ENCODE assay signal across 19 cellular contexts in genomic region chr1:65979645-65980044, GRCh38.
DNase-seq lines count a peak whose midpoint lies in the region; FAIRE-seq and TF ChIP-seq lines count a peak whose summit lies in the region.
"Had no signal": no experiment of that assay in that cellular context is flagged by ENCODE, and none has a peak within 500 bp of the region (broad histone marks: within the 10 kb centered on the region; RNA-seq: fewer than 3 reads in every experiment).

No MANE protein-coding gene starts in this region.

- H3K4me1 ChIP-seq in neuron (ENCODE audit: insufficient read depth, low read length) (peaks cover 23% of the 10 kb centered on the region), PC-9 (replicated peaks; ENCODE audit: insufficient read depth) (no peaks in the 10 kb centered on the region), OCI-LY7 (ENCODE audit: insufficient read depth, low read length, poor library complexity, severe bottlenecking) (no peaks in the 10 kb centered on the region)

- H4K20me1 ChIP-seq in PC-9 (ENCODE audit: insufficient read depth) (no peaks in the 10 kb centered on the region), OCI-LY7 (ENCODE audit: insufficient read depth, low read length) (no peaks in the 10 kb centered on the region)

- no peak for FAIRE-seq in D721Med (lab: Jason Lieb, UNC)
- FAIRE-seq: GM12892, GM18507 had no signal

- H2AFZ ChIP-seq in neuron (ENCODE audit: low read depth, low read length) (peak overlapping the region; percentile 17), PC-9 (no peak overlapping the region), OCI-LY7 (ENCODE audit: low read length) (no peak overlapping the region)

- BruUV-seq in PC-9 (replicated peaks; lab: Mats Ljungman, UMichigan) = no TSS peak
- BruUV-seq in OCI-LY7 (replicated peaks; lab: Mats Ljungman, UMichigan) = no TSS peak

- H3F3A ChIP-seq in PC-9 (ENCODE audit: insufficient read depth, low read depth) = no peaks in the 10 kb centered on the region

- POLR2A ChIA-PET in PC-9 (lab: Charles Lee; ENCODE audit: unreplicated experiment) = no interaction called here
- POLR2A ChIA-PET in OCI-LY7 (lab: Charles Lee) = no interaction called here

- H3K36me3 ChIP-seq in neuron (ENCODE audit: insufficient read depth, low read length) (no peaks in the 10 kb centered on the region), PC-9 (ENCODE audit: low read depth) (no peaks in the 10 kb centered on the region), OCI-LY7 (ENCODE audit: insufficient read depth, low read length) (no peaks in the 10 kb centered on the region)

- TF ChIP-seq CTCF in D721Med (IDR thresholded peaks at IDR 0.05; ENCODE audit: insufficient read depth, missing control alignments) (no peak), PC-9 (conservative IDR thresholded peaks at IDR 0.05) (no peak), OCI-LY7 (conservative IDR thresholded peaks at IDR 0.05; ENCODE audit: low read length) (no peak)

- no peaks in the 10 kb centered on the region for H3K9me2 ChIP-seq in PC-9 (ENCODE audit: insufficient read depth)
- H3K9me2 ChIP-seq in OCI-LY7 (ENCODE audit: insufficient read depth, low read length) = no peaks in the 10 kb centered on the region

- intact Hi-C loops in PC-9 (cut with micrococcal nuclease; ENCODE audit: unreplicated experiment) = no loop called here
- intact Hi-C loops in OCI-LY7 (cut with micrococcal nuclease; ENCODE audit: unreplicated experiment) = no loop called here

- H3K27ac ChIP-seq in caudate nucleus (ENCODE audit: low read depth, low read length) (peak overlapping the region; percentile 99), layer of hippocampus (ENCODE audit: low read depth, low read length) (peak overlapping the region; percentile 94), PC-9 (no peak overlapping the region), OCI-LY7 (ENCODE audit: low read depth, low read length, poor library complexity, severe bottlenecking) (no peak overlapping the region)

- no peak overlapping the region for H3K4me2 ChIP-seq in PC-9
- no peak overlapping the region for H3K4me2 ChIP-seq in OCI-LY7 (ENCODE audit: low read length)

- H3K4me3 ChIP-seq in neuron (ENCODE audit: low read length) (no peak overlapping the region), PC-9 (no peak overlapping the region), OCI-LY7 (ENCODE audit: low read depth, low read length, poor library complexity, severe bottlenecking) (no peak overlapping the region)

- H3K79me2 ChIP-seq in PC-9 (ENCODE audit: low read depth) (no peaks in the 10 kb centered on the region), OCI-LY7 (ENCODE audit: insufficient read depth, low read depth, low read length) (no peaks in the 10 kb centered on the region)

- H3K9me3 ChIP-seq in neuron (ENCODE audit: low read length) = peaks cover 15% of the 10 kb centered on the region
- H3K9me3 ChIP-seq in PC-9 (ENCODE audit: insufficient read depth, low read depth) = no peaks in the 10 kb centered on the region
- H3K9me3 ChIP-seq in OCI-LY7 (ENCODE audit: low read length) = no peaks in the 10 kb centered on the region

- H3K27me3 ChIP-seq in layer of hippocampus (ENCODE audit: control insufficient read depth, insufficient read depth, low read length) = no peaks in the 10 kb centered on the region
- no peaks in the 10 kb centered on the region for H3K27me3 ChIP-seq in neuron (ENCODE audit: insufficient read depth, low read length)
- no peaks in the 10 kb centered on the region for H3K27me3 ChIP-seq in PC-9 (ENCODE audit: insufficient read depth, low read depth)

- CTCF ChIA-PET in PC-9 (lab: Charles Lee) = interaction anchor here (0.6 kb wide), 1 partner anchor 760 kb away, joined by 4 read pairs; no protein-coding TSS in a partner anchor
- CTCF ChIA-PET in OCI-LY7 (lab: Charles Lee; ENCODE audit: unreplicated experiment) = no interaction called here

- DNase-seq in caudate nucleus (lab: John Stamatoyannopoulos, UW) (no peak), D721Med (ENCODE audit: insufficient read length, low spot score) (no peak), PC-9 (no peak), mucosa of gallbladder (ENCODE audit: low spot score) (no peak), OCI-LY7 (ENCODE audit: low spot score) (no peak)
- DNase-seq: ACHN; CD8-positive, alpha-beta memory T cell; DMS79; GOT3; Karpas-422; NCI-H1048; NCI-H1436 treated with DMSO at 0.1 percent for 48 hours; NCI-H2029; NCI-H2171; NCI-H526 had no signal

Comparison
In these comparisons a context has a peak if more than half of its experiments do, and no peak if none do; other contexts are left out.
1. H3K27ac ChIP-seq: peak in caudate nucleus (single experiment) and layer of hippocampus (single experiment); none in PC-9 (single experiment) and OCI-LY7 (single experiment).